In genomic region chr6:84466521-84466920, GRCh38 we compare ENCODE assay signal across 1 cellular context.
A peak's percentile ranks its signal among the peaks of the same experiment; 100 is the strongest.
TF ChIP-seq lines count a peak whose summit lies in the region.

No MANE protein-coding gene starts in this region.

TF ChIP-seq in K562, 482 proteins besides CTCF, POLR2A, EP300 and RAD21 (continued from another document):
- TF ChIP-seq, protein P1, sequence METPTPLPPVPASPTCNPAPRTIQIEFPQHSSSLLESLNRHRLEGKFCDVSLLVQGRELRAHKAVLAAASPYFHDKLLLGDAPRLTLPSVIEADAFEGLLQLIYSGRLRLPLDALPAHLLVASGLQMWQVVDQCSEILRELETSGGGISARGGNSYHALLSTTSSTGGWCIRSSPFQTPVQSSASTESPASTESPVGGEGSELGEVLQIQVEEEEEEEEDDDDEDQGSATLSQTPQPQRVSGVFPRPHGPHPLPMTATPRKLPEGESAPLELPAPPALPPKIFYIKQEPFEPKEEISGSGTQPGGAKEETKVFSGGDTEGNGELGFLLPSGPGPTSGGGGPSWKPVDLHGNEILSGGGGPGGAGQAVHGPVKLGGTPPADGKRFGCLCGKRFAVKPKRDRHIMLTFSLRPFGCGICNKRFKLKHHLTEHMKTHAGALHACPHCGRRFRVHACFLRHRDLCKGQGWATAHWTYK (CRISPR knock-in tag; IDR thresholded peaks at IDR 0.05): no peak
- TF ChIP-seq JUND (IDR thresholded peaks at IDR 0.05; ENCODE audit: borderline replicate concordance, low read depth, low read length) (peak; percentile 28; the same call in 1 of the 2 replicates), JUND (tag; IDR thresholded peaks at IDR 0.05; ENCODE audit: borderline replicate concordance, low read depth, low read length) (peak; percentile 42; the same call in 1 of the 3 replicates), HMBOX1 (IDR thresholded peaks at IDR 0.05) (no peak)
- TF ChIP-seq, protein P2, sequence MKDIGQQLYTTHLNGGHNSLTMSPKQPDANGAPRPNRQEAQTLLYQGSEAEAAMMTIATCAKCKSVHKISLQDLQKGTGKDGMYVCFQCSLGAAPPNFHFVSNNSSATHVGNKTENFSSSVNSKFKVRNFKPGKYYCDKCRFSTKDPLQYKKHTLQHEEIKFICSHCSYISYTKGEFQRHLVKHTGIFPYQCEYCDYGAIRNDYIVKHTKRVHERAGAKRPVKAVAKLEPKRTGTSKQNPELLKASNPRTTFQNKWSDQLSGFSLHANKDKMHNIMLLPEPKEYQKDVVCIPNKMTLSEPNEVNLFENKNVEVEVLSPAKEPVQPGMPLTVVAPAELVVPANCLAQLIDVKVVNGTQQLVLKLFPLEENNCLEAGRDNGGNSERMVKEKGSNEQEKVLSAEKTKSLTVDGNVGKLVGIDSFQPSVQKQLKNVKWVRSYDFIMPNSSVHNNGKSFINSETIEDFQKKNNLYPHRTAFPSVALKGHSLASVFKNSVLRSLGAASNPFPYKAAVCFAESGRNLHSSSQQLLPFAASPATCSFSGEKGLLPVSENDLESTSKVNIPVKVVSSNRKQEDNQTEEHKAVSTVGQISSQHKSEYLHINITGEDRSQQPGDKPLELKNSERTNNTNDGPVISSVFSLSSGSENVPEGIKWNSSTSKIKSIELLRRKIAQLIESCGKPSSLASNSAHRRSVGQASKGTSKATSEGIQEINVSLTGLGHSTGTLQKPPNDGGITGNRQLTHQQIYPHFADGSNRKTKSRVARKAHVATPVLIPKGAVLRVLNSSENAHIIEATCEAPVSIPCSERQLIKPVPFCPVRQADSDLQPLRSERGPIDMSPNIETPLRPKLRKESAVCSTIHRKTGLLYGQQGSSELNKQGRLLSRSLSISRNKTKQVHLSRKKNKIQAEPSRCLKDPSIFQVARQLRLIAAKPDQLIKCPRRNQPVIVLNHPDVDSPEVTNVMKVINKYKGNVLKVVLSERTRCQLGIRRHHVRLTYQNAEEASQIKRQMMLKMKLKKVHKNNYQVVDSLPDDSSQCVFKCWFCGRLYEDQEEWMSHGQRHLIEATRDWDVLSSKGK (CRISPR knock-in tag; IDR thresholded peaks at IDR 0.05): no peak
